ENCODE assay signal across 8 cellular contexts in the genomic region with DNA sequence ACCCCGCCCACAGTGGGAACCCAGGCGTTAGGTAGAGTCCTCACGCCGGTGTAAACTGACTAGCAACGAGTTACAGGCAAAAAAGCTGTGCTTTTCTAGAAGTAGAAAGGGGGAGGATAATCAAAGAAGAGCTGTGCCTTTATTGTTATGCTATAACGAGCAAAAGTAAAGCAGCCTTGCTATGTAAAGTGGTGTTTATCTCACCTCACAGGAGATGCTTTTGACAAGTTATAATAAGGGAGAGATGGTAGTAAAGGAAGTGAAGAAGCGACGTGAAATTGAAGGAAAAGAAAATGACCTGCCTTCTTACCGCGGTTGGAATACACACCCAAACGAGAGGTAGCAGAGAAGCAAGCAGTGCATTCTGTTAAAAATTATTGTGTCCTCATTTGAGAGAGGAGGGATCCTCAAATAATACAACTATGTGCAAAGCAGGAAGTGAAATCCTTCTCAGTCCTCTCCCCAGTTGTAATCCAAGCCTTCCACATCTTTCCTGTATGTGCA. TPM values are rescaled to one million over a fixed set of nuclear protein-coding genes. Genes with fewer than 3 reads are reported as not detected.
A peak's percentile ranks its signal among the peaks of the same experiment; 100 is the strongest.
DNase-seq lines count a peak whose midpoint lies in the region; TF ChIP-seq lines count a peak whose summit lies in the region.

No MANE protein-coding gene starts in this region.

- H3K4me3 ChIP-seq in brain microvascular endothelial cell (ENCODE audit: low read depth, low read length) = peak overlapping the region; percentile 77
- peak overlapping the region; percentile 93 for H3K4me3 ChIP-seq in mesodermal cell (ENCODE audit: extremely low read depth, insufficient read depth, low read length, poor library complexity, severe bottlenecking)

- H3K36me3 ChIP-seq in brain microvascular endothelial cell (replicated peaks) = peaks cover 12% of the 10 kb centered on the region
- H3K36me3 ChIP-seq in mesodermal cell (ENCODE audit: control insufficient read depth, insufficient read depth, low read length) = peaks cover 24% of the 10 kb centered on the region

- no peak for TF ChIP-seq CTCF in brain microvascular endothelial cell (IDR thresholded peaks at IDR 0.05; ENCODE audit: low read depth, low read length, missing control alignments)

- H3K9me3 Mint-ChIP-seq in activated naive CD4-positive, alpha-beta T cell treated with anti-CD3 and anti-CD28 coated beads, Interleukin-2, amount 50 U/mL, for 24 hours = no peaks in the 10 kb centered on the region

- H3K27ac Mint-ChIP-seq in activated naive CD4-positive, alpha-beta T cell treated with anti-CD3 and anti-CD28 coated beads, Interleukin-2, amount 50 U/mL, for 24 hours = peak overlapping the region; percentile 98

- WGBS in mesodermal cell (ENCODE audit: insufficient coverage in 2 of 2), 2 experiments = 0 to 6% methylated on average over 10 to 11 of the region's 11 CpGs

- H3K36me3 Mint-ChIP-seq in activated naive CD4-positive, alpha-beta T cell treated with anti-CD3 and anti-CD28 coated beads, Interleukin-2, amount 50 U/mL, for 24 hours = peaks cover 23% of the 10 kb centered on the region

- peaks cover 58% of the 10 kb centered on the region for H3K4me1 Mint-ChIP-seq in activated naive CD4-positive, alpha-beta T cell treated with anti-CD3 and anti-CD28 coated beads, Interleukin-2, amount 50 U/mL, for 24 hours

- peak overlapping the region; percentile 98 for H3K4me3 Mint-ChIP-seq in activated naive CD4-positive, alpha-beta T cell treated with anti-CD3 and anti-CD28 coated beads, Interleukin-2, amount 50 U/mL, for 24 hours

- in situ Hi-C loops in brain microvascular endothelial cell (cut with HindIII; ENCODE audit: low pct_ligation_motif_present, low sequenced_read_pairs) = no loop called here

- H3K27ac ChIP-seq in brain microvascular endothelial cell = peak overlapping the region; percentile 96
- peak overlapping the region; percentile 85 for H3K27ac ChIP-seq in mesodermal cell (ENCODE audit: low read depth, low read length, severe bottlenecking)

- no peaks in the 10 kb centered on the region for H3K9me3 ChIP-seq in mesodermal cell (ENCODE audit: control insufficient read depth, low read length)

- no peak for DNase-seq in activated naive CD4-positive, alpha-beta T cell treated with Interleukin-2 at 50 U/mL for 16 hours
- DNase-seq in Kasumi-1 (lab: John Stamatoyannopoulos, UW) (peak; percentile 65 to 83), brain microvascular endothelial cell (no peak), 8988T (no peak), NCI-H1694 treated with DMSO at 0.1 percent for 48 hours (lab: John Stamatoyannopoulos, UW) (no peak), NCI-H510A (lab: John Stamatoyannopoulos, UW) (no peak)

- H3K27me3 Mint-ChIP-seq in activated naive CD4-positive, alpha-beta T cell treated with anti-CD3 and anti-CD28 coated beads, Interleukin-2, amount 50 U/mL, for 24 hours = no peaks in the 10 kb centered on the region

- no peaks in the 10 kb centered on the region for H3K27me3 ChIP-seq in brain microvascular endothelial cell (replicated peaks)

- no peaks in the 10 kb centered on the region for H3K4me1 ChIP-seq in mesodermal cell (ENCODE audit: control insufficient read depth, insufficient read depth, low read length, poor library complexity, severe bottlenecking)

RNA-seq across cellular contexts. Expression of a gene that starts 0.9 kb away (rescaled TPM):
- 32.8 TPM for polyA plus RNA-seq in mesodermal cell (2013, experiment 1 of 2)
- 40.1 TPM for polyA plus RNA-seq in mesodermal cell (2013, experiment 2 of 2)

Comparison
In these comparisons a context has a peak if more than half of its experiments do, and no peak if none do; other contexts are left out.
1. DNase-seq: peak in Kasumi-1 (2 of 2); none in activated naive CD4-positive, alpha-beta T cell treated with Interleukin-2 at 50 U/mL for 16 hours (single experiment), brain microvascular endothelial cell (single experiment), 8988T (single experiment), NCI-H1694 treated with DMSO at 0.1 percent for 48 hours (single experiment) and NCI-H510A (single experiment).